Comparison of ENCODE assay signal across 1 cellular context in genomic region chr22:37820350-37820749, GRCh38.
TF ChIP-seq lines count a peak whose summit lies in the region.

No MANE protein-coding gene starts in this region.

TF ChIP-seq in GM23338, 12 proteins besides CTCF, POLR2A, EP300 and RAD21 (continued from another document):
- no peak for TF ChIP-seq REST (IDR thresholded peaks at IDR 0.05; ENCODE audit: unreplicated experiment)
- TF ChIP-seq ZNF114 (CRISPR knock-in tag; IDR thresholded peaks at IDR 0.05): no peak
- TF ChIP-seq JUNB (IDR thresholded peaks at IDR 0.05; ENCODE audit: unreplicated experiment): no peak
- no peak for TF ChIP-seq ZNF462 (CRISPR knock-in tag; IDR thresholded peaks at IDR 0.05)
- TF ChIP-seq CREB1 (CRISPR knock-in tag; IDR thresholded peaks at IDR 0.05; ENCODE audit: low read depth): no peak
- TF ChIP-seq STAT1 (IDR thresholded peaks at IDR 0.05; ENCODE audit: unreplicated experiment): no peak
- no peak for TF ChIP-seq ETS1 (IDR thresholded peaks at IDR 0.05)
- TF ChIP-seq ZNF331 (CRISPR knock-in tag; IDR thresholded peaks at IDR 0.05; ENCODE audit: low read depth): no peak
